Comparison of ENCODE assay signal across 8 cellular contexts in the genomic region with DNA sequence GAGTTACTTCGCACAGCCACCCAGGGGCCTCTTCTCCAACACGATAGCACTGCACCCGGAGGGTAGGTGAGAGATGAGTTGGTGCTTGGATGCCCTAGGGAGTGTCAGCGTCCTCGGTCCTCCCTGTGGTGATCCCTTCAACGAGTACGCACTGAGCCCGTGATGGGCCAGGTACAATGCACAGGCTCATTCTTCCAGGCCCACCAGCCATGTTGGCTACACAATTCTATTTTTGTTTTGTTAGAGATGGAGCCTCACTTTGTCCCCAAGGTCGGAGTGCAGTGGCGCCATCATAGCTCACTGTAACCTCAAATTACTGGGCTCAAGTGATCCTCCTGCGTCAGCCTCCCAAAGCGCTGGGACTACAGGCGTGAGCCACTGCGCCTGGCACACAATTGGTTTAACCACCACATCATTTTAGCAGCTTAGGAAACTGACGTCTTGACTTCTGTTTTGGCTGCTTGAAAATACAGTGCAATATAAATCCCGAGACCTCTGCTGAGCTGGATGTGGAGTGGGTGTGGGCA. TPM values are rescaled to one million over a fixed set of nuclear protein-coding genes. Genes with fewer than 3 reads are reported as not detected.
DNase-seq lines count a peak whose midpoint lies in the region; ATAC-seq and TF ChIP-seq lines count a peak whose summit lies in the region.

No MANE protein-coding gene starts in this region.

- H2AFZ ChIP-seq in DND-41 (ENCODE audit: low read depth, low read length) = peak overlapping the region; percentile 82
- H2AFZ ChIP-seq in HCT116 (ENCODE audit: low read depth, low read length, poor library complexity, severe bottlenecking) = peak overlapping the region; percentile 66
- H2AFZ ChIP-seq in SU-DHL-6 (ENCODE audit: low read depth, low read length, severe bottlenecking) = peak overlapping the region; percentile 71

- H3K27me3 ChIP-seq in DND-41 (ENCODE audit: insufficient read depth, low read length, poor library complexity) (no peaks in the 10 kb centered on the region), HCT116 (ENCODE audit: insufficient read depth, low read length) (no peaks in the 10 kb centered on the region), SU-DHL-6 (ENCODE audit: low read length) (no peaks in the 10 kb centered on the region), psoas muscle (ENCODE audit: insufficient read depth in 3 of 3, low read length in 2 of 3) (no peaks in the 10 kb centered on the region)

- no TSS peak for BruUV-seq in HCT116 (replicated peaks; lab: Mats Ljungman, UMichigan)

- TF ChIP-seq CTCF in DND-41 (IDR thresholded peaks at IDR 0.05; ENCODE audit: borderline replicate concordance, extremely low read depth, low read length, poor library complexity, severe bottlenecking) (peak; percentile 1), HCT116 (IDR thresholded peaks at IDR 0.05 in 2 of 3, conservative IDR thresholded peaks at IDR 0.05 in 1 of 3; ENCODE audit: borderline replicate concordance in 1 of 3, insufficient read depth in 1 of 3, low read depth in 2 of 3, low read length in 2 of 3) (no peak), SU-DHL-6 (IDR thresholded peaks at IDR 0.05; ENCODE audit: insufficient read depth, low read length, poor library complexity, severe bottlenecking) (no peak), psoas muscle (IDR thresholded peaks at IDR 0.05) (no peak)

- H3K36me3 ChIP-seq in DND-41 (ENCODE audit: insufficient read depth, low read length) = no peaks in the 10 kb centered on the region; the same call in 1 of the 2 replicates
- no peaks in the 10 kb centered on the region for H3K36me3 ChIP-seq in HCT116 (ENCODE audit: control insufficient read depth in 1 of 2, insufficient read depth in 2 of 2, low read length in 2 of 2)
- H3K36me3 ChIP-seq in SU-DHL-6 (ENCODE audit: low read length) = no peaks in the 10 kb centered on the region
- no peaks in the 10 kb centered on the region for H3K36me3 ChIP-seq in psoas muscle (ENCODE audit: insufficient read depth in 1 of 2, low read depth in 1 of 2)

- no peaks in the 10 kb centered on the region; the same call in 1 of the 2 replicates for H4K20me1 ChIP-seq in DND-41 (ENCODE audit: insufficient read depth, low read length)
- no peaks in the 10 kb centered on the region; the same call in 1 of the 2 replicates for H4K20me1 ChIP-seq in HCT116 (ENCODE audit: insufficient read depth)
- no peaks in the 10 kb centered on the region for H4K20me1 ChIP-seq in SU-DHL-6 (ENCODE audit: low read depth, low read length)

- POLR2A ChIA-PET in HCT116 (lab: Charles Lee) = no interaction called here

- 63 to 65% (median 64%) methylated on average over 16 of the region's 16 CpGs for WGBS in psoas muscle, 3 donors

- H3K9me3 ChIP-seq in DND-41 (ENCODE audit: insufficient read depth, low read length, severe bottlenecking) = no peaks in the 10 kb centered on the region
- no peaks in the 10 kb centered on the region for H3K9me3 ChIP-seq in HCT116 (ENCODE audit: control insufficient read depth in 1 of 2, insufficient read depth in 1 of 2, low read depth in 1 of 2, low read length in 2 of 2)
- H3K9me3 ChIP-seq in SU-DHL-6 (ENCODE audit: insufficient read depth, low read length) = no peaks in the 10 kb centered on the region
- H3K9me3 ChIP-seq in psoas muscle = no peaks in the 10 kb centered on the region

- in situ Hi-C loops in KBM-7 (cut with MboI; ENCODE audit: low pct_unique_long_range_greater_than_20kb, low sequenced_read_pairs) = no loop called here

- ATAC-seq in DND-41 (ENCODE audit: insufficient read depth, low read depth) = peak; percentile 58
- no peak for ATAC-seq in HCT116
- ATAC-seq in psoas muscle = no peak
- no peak for ATAC-seq in HG03039 (IDR thresholded peaks at IDR 0.05; ENCODE audit: unreplicated experiment)

- no peak for TF ChIP-seq RAD21 in HCT116 (IDR thresholded peaks at IDR 0.05; ENCODE audit: low read depth)

- intact Hi-C loops in HCT116 (cut with micrococcal nuclease) = no loop called here
- intact Hi-C loops in psoas muscle (cut with DNase I) = no loop called here

- CTCF ChIA-PET in HCT116 (lab: Charles Lee) = no interaction called here

- H3K4me3 ChIP-seq in DND-41 (ENCODE audit: low read depth in 1 of 2, low read length in 2 of 2) (peak overlapping the region; percentile 31 to 66), HCT116 (replicated peaks in 1 of 2; ENCODE audit: low read depth in 1 of 2, low read length in 2 of 2) (peak overlapping the region; percentile 48 to 56), SU-DHL-6 (ENCODE audit: insufficient read depth, low read length, poor library complexity, severe bottlenecking) (peak overlapping the region; percentile 61), psoas muscle (peak overlapping the region; percentile 96)

- RAD21 ChIA-PET in HCT116 (lab: Charles Lee; ENCODE audit: low non-redundant PET in 1 of 2, low total read pairs in 2 of 2, uncharacterized antibody in 2 of 2, unreplicated experiment in 2 of 2) = no interaction called here

- peaks cover 65% of the 10 kb centered on the region for H3K4me1 ChIP-seq in DND-41 (ENCODE audit: insufficient read depth, low read length)
- H3K4me1 ChIP-seq in HCT116 (ENCODE audit: control insufficient read depth in 1 of 2, insufficient read depth in 2 of 2, low read length in 2 of 2) = peaks cover 26 to 49% of the 10 kb centered on the region in 2 experiments
- H3K4me1 ChIP-seq in psoas muscle = peaks cover 15% of the 10 kb centered on the region

- H3F3A ChIP-seq in SU-DHL-6 (ENCODE audit: insufficient read depth) = peaks cover 11% of the 10 kb centered on the region

- H3K9me2 ChIP-seq in HCT116 (ENCODE audit: insufficient read depth) (no peaks in the 10 kb centered on the region), SU-DHL-6 (replicated peaks; ENCODE audit: insufficient read depth, low read length) (no peaks in the 10 kb centered on the region)

- H3K9ac ChIP-seq in DND-41 (ENCODE audit: low read depth, low read length) (peak overlapping the region; percentile 87), HCT116 (ENCODE audit: low read length) (peak overlapping the region; percentile 61), SU-DHL-6 (ENCODE audit: low read length) (peak overlapping the region; percentile 71)

- DNase-seq in DND-41 (no peak), HCT116 (ENCODE audit: low read depth, low spot score) (no peak), fibroblast of peridontal ligament (ENCODE audit: extremely low read depth) (peak; percentile 15), psoas muscle (no peak), foreskin melanocyte (no peak), KBM-7 (no peak)

- peak overlapping the region; percentile 78 for H3K27ac ChIP-seq in DND-41 (ENCODE audit: low read length)
- peak overlapping the region; percentile 75 for H3K27ac ChIP-seq in HCT116 (ENCODE audit: low read depth, low read length)
- H3K27ac ChIP-seq in SU-DHL-6 (ENCODE audit: low read depth, low read length) = peak overlapping the region; percentile 91
- H3K27ac ChIP-seq in psoas muscle = peak overlapping the region; percentile 94

- TF ChIP-seq POLR2A in HCT116 (IDR thresholded peaks at IDR 0.05; ENCODE audit: borderline replicate concordance, extremely low read depth, insufficient read depth, insufficient read length) = no peak

- H3K79me2 ChIP-seq in DND-41 (ENCODE audit: insufficient read depth, low read length) (peaks cover 34% of the 10 kb centered on the region), HCT116 (ENCODE audit: insufficient read depth, low read length) (peaks cover 34% of the 10 kb centered on the region), SU-DHL-6 (ENCODE audit: insufficient read depth, low read length) (peaks cover 43% of the 10 kb centered on the region)

- H3K4me2 ChIP-seq in DND-41 (ENCODE audit: insufficient read depth, low read length) = peak overlapping the region; percentile 86
- H3K4me2 ChIP-seq in HCT116 (ENCODE audit: low read length) = peak overlapping the region; percentile 88
- peak overlapping the region; percentile 62 for H3K4me2 ChIP-seq in SU-DHL-6 (ENCODE audit: low read depth, low read length, poor library complexity, severe bottlenecking)

TF ChIP-seq in HCT116, 20 proteins besides CTCF, POLR2A, EP300 and RAD21:
- TF ChIP-seq POLR2AphosphoS5 (IDR thresholded peaks at IDR 0.05; ENCODE audit: low read depth, low read length) = no peak
- TF ChIP-seq, protein P1, sequence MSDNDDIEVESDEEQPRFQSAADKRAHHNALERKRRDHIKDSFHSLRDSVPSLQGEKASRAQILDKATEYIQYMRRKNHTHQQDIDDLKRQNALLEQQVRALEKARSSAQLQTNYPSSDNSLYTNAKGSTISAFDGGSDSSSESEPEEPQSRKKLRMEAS (IDR thresholded peaks at IDR 0.05) = peak; percentile 3; the same call in 1 of the 2 replicates

RNA-seq across cellular contexts. Expression of a gene that starts 0.6 kb away (rescaled TPM):
- total RNA-seq in HCT116 (2021; ENCODE audit: unreplicated experiment) (28.0 TPM), psoas muscle (10 to 100 TPM; 28.3 to 39.4 (median 31.2) TPM)
- 25.5 and 26.3 TPM in 2 replicates for polyA plus RNA-seq in HCT116 (2012)
- polyA plus RNA-seq in psoas muscle = 10 to 100 TPM; 16.2 to 18.2 (median 17.2) TPM
